In genomic region chr10:73955719-73956118, GRCh38 we compare ENCODE assay signal across 17 cellular contexts. TPM values are rescaled to one million over a fixed set of nuclear protein-coding genes. Genes with fewer than 3 reads are reported as not detected.
A peak's percentile ranks its signal among the peaks of the same experiment; 100 is the strongest.
DNase-seq lines count a peak whose midpoint lies in the region; ATAC-seq and TF ChIP-seq lines count a peak whose summit lies in the region.
"Had no signal": no experiment of that assay in that cellular context is flagged by ENCODE, and none has a peak within 500 bp of the region (broad histone marks: within the 10 kb centered on the region; RNA-seq: fewer than 3 reads in every experiment).

No MANE protein-coding gene starts in this region.

- H3K4me2 ChIP-seq in Loucy (ENCODE audit: low read depth, low read length, poor library complexity, severe bottlenecking) = peak overlapping the region; percentile 85

- intact Hi-C loops in psoas muscle (cut with DNase I) = loop anchor here in 1 of 2 donors (5.0 kb wide), 1 partner anchor 68 kb away; no protein-coding TSS in a partner anchor
- intact Hi-C loops in posterior vena cava (cut with DNase I) = loop anchor here in 1 of 2 donors (5.0 kb wide), 1 partner anchor 113 kb away; no protein-coding TSS in a partner anchor

- DNase-seq in T-helper 1 cell = no peak
- no peak for DNase-seq in effector memory CD8-positive, alpha-beta T cell
- no peak for DNase-seq in psoas muscle
- DNase-seq in NCI-H2196 treated with DMSO at 0.1 percent for 48 hours (lab: John Stamatoyannopoulos, UW; ENCODE audit: unreplicated experiment) = no peak
- DNase-seq in posterior vena cava (ENCODE audit: low spot score) = no peak
- no peak for DNase-seq in globus pallidus (ENCODE audit: low spot score)
- DNase-seq: C1 segment of cervical spinal cord, DMS79 treated with DMSO at 0.1 percent for 48 hours, H7, NCI-H2081 treated with DMSO at 0.1 percent for 48 hours, NCI-H526 treated with DMSO at 0.1 percent for 48 hours, PC-3 had no signal

- H3K4me3 Mint-ChIP-seq in T-helper 1 cell treated with Interleukin-12 subunit alpha and Interleukin-12 subunit beta and Interleukin-4 antibody, amounts not matched to agents 30 μg/mL and 1 μg/mL, for 36 hours = peak overlapping the region; percentile 55
- H3K4me3 Mint-ChIP-seq in effector memory CD8-positive, alpha-beta T cell = peak overlapping the region; percentile 22 to 32

- H3K4me3 ChIP-seq in Loucy (ENCODE audit: low read length, poor library complexity, severe bottlenecking) (no peak overlapping the region), psoas muscle (no peak overlapping the region)
- H3K4me3 ChIP-seq: SK-N-MC, tibial artery had no signal

- H3K79me2 ChIP-seq in Loucy (ENCODE audit: insufficient read depth, low read length) = no peaks in the 10 kb centered on the region

- peaks cover 45% of the 10 kb centered on the region for H3K4me1 Mint-ChIP-seq in T-helper 1 cell treated with Interleukin-12 subunit alpha and Interleukin-12 subunit beta and Interleukin-4 antibody, amounts not matched to agents 30 μg/mL and 1 μg/mL, for 36 hours (ENCODE audit: low read depth)
- H3K4me1 Mint-ChIP-seq in effector memory CD8-positive, alpha-beta T cell (ENCODE audit: low read depth in 2 of 2) = peaks cover 47 to 48% of the 10 kb centered on the region in 2 donors

- no peaks in the 10 kb centered on the region for H3K27me3 Mint-ChIP-seq in T-helper 1 cell treated with Interleukin-12 subunit alpha and Interleukin-12 subunit beta and Interleukin-4 antibody, amounts not matched to agents 30 μg/mL and 1 μg/mL, for 36 hours (ENCODE audit: low read depth)
- no peaks in the 10 kb centered on the region for H3K27me3 Mint-ChIP-seq in effector memory CD8-positive, alpha-beta T cell

- H3K36me3 ChIP-seq in Loucy (ENCODE audit: insufficient read depth, low read length) = no peaks in the 10 kb centered on the region
- no peaks in the 10 kb centered on the region for H3K36me3 ChIP-seq in psoas muscle (ENCODE audit: insufficient read depth in 1 of 2, low read depth in 1 of 2)
- H3K36me3 ChIP-seq: tibial artery had no signal

- peak overlapping the region; percentile 43 for H3K27ac Mint-ChIP-seq in T-helper 1 cell treated with Interleukin-12 subunit alpha and Interleukin-12 subunit beta and Interleukin-4 antibody, amounts not matched to agents 30 μg/mL and 1 μg/mL, for 36 hours
- H3K27ac Mint-ChIP-seq in effector memory CD8-positive, alpha-beta T cell = peak overlapping the region in 1 of 2 donors; percentile 56

- H3K27me3 ChIP-seq in Loucy (ENCODE audit: insufficient read depth, low read length, poor library complexity, severe bottlenecking) (no peaks in the 10 kb centered on the region), psoas muscle (ENCODE audit: insufficient read depth in 3 of 3, low read length in 2 of 3) (no peaks in the 10 kb centered on the region)
- H3K27me3 ChIP-seq: tibial artery had no signal

- 92 to 95% (median 94%) methylated on average over 2 of the region's 2 CpGs for WGBS in psoas muscle, 3 donors

- peak overlapping the region; percentile 82 for H3K27ac ChIP-seq in psoas muscle
- H3K27ac ChIP-seq: 22Rv1, SK-N-MC had no signal

- no peaks in the 10 kb centered on the region for H4K20me1 ChIP-seq in Loucy (ENCODE audit: insufficient read depth, low read length, poor library complexity, severe bottlenecking)

- no peaks in the 10 kb centered on the region for H3K9me3 Mint-ChIP-seq in T-helper 1 cell treated with Interleukin-12 subunit alpha and Interleukin-12 subunit beta and Interleukin-4 antibody, amounts not matched to agents 30 μg/mL and 1 μg/mL, for 36 hours
- no peaks in the 10 kb centered on the region for H3K9me3 Mint-ChIP-seq in effector memory CD8-positive, alpha-beta T cell

- no peak for ATAC-seq in effector memory CD8-positive, alpha-beta T cell (replicated peaks)
- no peak for ATAC-seq in psoas muscle

- H3F3A ChIP-seq in Loucy (ENCODE audit: low read depth) = peaks cover 6% of the 10 kb centered on the region

- TF ChIP-seq CTCF in Loucy (conservative IDR thresholded peaks at IDR 0.05; ENCODE audit: low read length) (no peak), psoas muscle (IDR thresholded peaks at IDR 0.05) (no peak)

- H3K36me3 Mint-ChIP-seq in T-helper 1 cell treated with Interleukin-12 subunit alpha and Interleukin-12 subunit beta and Interleukin-4 antibody, amounts not matched to agents 30 μg/mL and 1 μg/mL, for 36 hours (ENCODE audit: low read depth) = no peaks in the 10 kb centered on the region
- peaks cover 11% of the 10 kb centered on the region for H3K36me3 Mint-ChIP-seq in effector memory CD8-positive, alpha-beta T cell (ENCODE audit: insufficient read depth)

- no peak overlapping the region for H2AFZ ChIP-seq in Loucy (ENCODE audit: low read length)

- no peaks in the 10 kb centered on the region for H3K9me2 ChIP-seq in Loucy (replicated peaks; ENCODE audit: low read depth, low read length)

- H3K4me1 ChIP-seq in Loucy (ENCODE audit: insufficient read depth, low read length, poor library complexity, severe bottlenecking) (peaks cover 19% of the 10 kb centered on the region), psoas muscle (peaks cover 11% of the 10 kb centered on the region)

- H3K9me3 ChIP-seq in Loucy (ENCODE audit: insufficient read depth, low read depth, low read length) (no peaks in the 10 kb centered on the region), psoas muscle (no peaks in the 10 kb centered on the region)
- H3K9me3 ChIP-seq: tibial artery had no signal

- peak overlapping the region; percentile 31 for H3K9ac ChIP-seq in Loucy (ENCODE audit: low read depth, low read length, poor library complexity, severe bottlenecking)

RNA-seq across cellular contexts. Expression of gene VCL, which starts 42.2 kb away (rescaled TPM):
- total RNA-seq in psoas muscle (100 to 1,000 TPM in 3 of 4 donors, 10 to 100 TPM in 1; 89.1 to 426 (median 179) TPM), posterior vena cava (100 to 1,000 TPM; 419 to 480 TPM)
- polyA plus RNA-seq in psoas muscle = 10 to 100 TPM; 54.5 to 93.2 (median 91.4) TPM

RNA-seq across cellular contexts. Expression of gene PLAU, which starts 44.8 kb away (rescaled TPM):
- 10 to 100 TPM in 2 of 4 donors, 1 to 10 TPM in 2; 5.0 to 18.2 (median 10.6) TPM for total RNA-seq in psoas muscle
- 1 to 10 TPM; 3.8 to 7.6 (median 7.1) TPM for polyA plus RNA-seq in psoas muscle
- 10 to 100 TPM; 34.2 to 36.7 TPM for total RNA-seq in posterior vena cava
